In genomic region chr9:68746564-68746963, GRCh38 we compare ENCODE assay signal across 25 cellular contexts. TPM values are rescaled to one million over a fixed set of nuclear protein-coding genes. Genes with fewer than 3 reads are reported as not detected.
A peak's percentile ranks its signal among the peaks of the same experiment; 100 is the strongest.
DNase-seq lines count a peak whose midpoint lies in the region; ATAC-seq and TF ChIP-seq lines count a peak whose summit lies in the region.
"Had no signal": no experiment of that assay in that cellular context is flagged by ENCODE, and none has a peak within 500 bp of the region (broad histone marks: within the 10 kb centered on the region; RNA-seq: fewer than 3 reads in every experiment).

No MANE protein-coding gene starts in this region.

- peak overlapping the region; percentile 70 for H3K4me3 Mint-ChIP-seq in type B pancreatic cell
- H3K4me3 Mint-ChIP-seq: activated naive CD8-positive, alpha-beta T cell; immature natural killer cell had no signal

- no peaks in the 10 kb centered on the region for H3K9me3 ChIP-seq in Peyer's patch
- no peaks in the 10 kb centered on the region for H3K9me3 ChIP-seq in mucosa of descending colon
- H3K9me3 ChIP-seq: esophagus squamous epithelium, gastrocnemius medialis, tibial nerve had no signal

- H3K27ac Mint-ChIP-seq in type B pancreatic cell: peak overlapping the region; percentile 94
- H3K27ac Mint-ChIP-seq: activated naive CD8-positive, alpha-beta T cell; immature natural killer cell had no signal

- H3K4me1 ChIP-seq in Peyer's patch (peaks cover 0 to 10% (median 0%) of the 10 kb centered on the region in 4 donors), mucosa of descending colon (ENCODE audit: low read depth) (peaks cover 19% of the 10 kb centered on the region), foreskin keratinocyte (no peaks in the 10 kb centered on the region)
- H3K4me1 ChIP-seq: esophagus squamous epithelium, gastrocnemius medialis, tibial nerve had no signal

- intact Hi-C loops in mucosa of descending colon (cut with DNase I, micrococcal nuclease): no loop called here

- peak; percentile 18 for ATAC-seq in mucosa of descending colon
- no peak for ATAC-seq in foreskin keratinocyte
- ATAC-seq: gastrocnemius medialis had no signal

- no peaks in the 10 kb centered on the region for H3K27me3 Mint-ChIP-seq in type B pancreatic cell

- no peaks in the 10 kb centered on the region for H3K9me3 Mint-ChIP-seq in type B pancreatic cell
- H3K9me3 Mint-ChIP-seq: immature natural killer cell had no signal

- H3K4me1 Mint-ChIP-seq in type B pancreatic cell (ENCODE audit: unreplicated experiment): peaks cover 28% of the 10 kb centered on the region
- H3K4me1 Mint-ChIP-seq: immature natural killer cell had no signal

- H3K4me3 ChIP-seq in Peyer's patch: no peak overlapping the region
- peak overlapping the region; percentile 24 for H3K4me3 ChIP-seq in coronary artery
- no peak overlapping the region for H3K4me3 ChIP-seq in mucosa of descending colon
- H3K4me3 ChIP-seq: cardiac muscle cell, esophagus squamous epithelium, gastrocnemius medialis, tibial nerve had no signal

- H3K27ac ChIP-seq in Peyer's patch: peak overlapping the region in 3 of 4 donors; percentile 56 to 75 (median 65)
- peak overlapping the region; percentile 14 to 70 for H3K27ac ChIP-seq in coronary artery
- H3K27ac ChIP-seq in foreskin keratinocyte: no peak overlapping the region
- H3K27ac ChIP-seq: C4-2B, cardiac muscle cell, esophagus squamous epithelium, gastrocnemius medialis had no signal

- TF ChIP-seq POLR2A in Peyer's patch (IDR thresholded peaks at IDR 0.05): no peak

- H3K36me3 ChIP-seq in Peyer's patch: no peaks in the 10 kb centered on the region
- H3K36me3 ChIP-seq in mucosa of descending colon (ENCODE audit: low read depth): no peaks in the 10 kb centered on the region
- H3K36me3 ChIP-seq: cardiac muscle cell, esophagus squamous epithelium, gastrocnemius medialis, tibial nerve had no signal

- TF ChIP-seq CTCF in Peyer's patch (IDR thresholded peaks at IDR 0.05) (no peak), coronary artery (IDR thresholded peaks at IDR 0.05) (no peak), mucosa of descending colon (IDR thresholded peaks at IDR 0.05) (no peak), type B pancreatic cell (conservative IDR thresholded peaks at IDR 0.05) (no peak), foreskin keratinocyte (conservative IDR thresholded peaks at IDR 0.05) (no peak)

- H3K27me3 ChIP-seq in Peyer's patch (no peaks in the 10 kb centered on the region), foreskin keratinocyte (no peaks in the 10 kb centered on the region)
- H3K27me3 ChIP-seq: cardiac muscle cell, esophagus squamous epithelium, gastrocnemius medialis, tibial nerve had no signal

- H3K36me3 Mint-ChIP-seq in type B pancreatic cell: no peaks in the 10 kb centered on the region
- H3K36me3 Mint-ChIP-seq: activated naive CD8-positive, alpha-beta T cell; immature natural killer cell had no signal

- DNase-seq in Peyer's patch (no peak), coronary artery (ENCODE audit: low spot score) (no peak), mucosa of descending colon (peak in 1 of 3 donors; percentile 30), type B pancreatic cell (ENCODE audit: extremely low spot score, unreplicated experiment) (no peak), foreskin keratinocyte (no peak), NCI-H1436 (lab: John Stamatoyannopoulos, UW) (no peak), NCI-H2227 treated with DMSO at 0.1 percent for 48 hours (lab: John Stamatoyannopoulos, UW) (no peak)
- DNase-seq: activated CD4-positive, alpha-beta T cell treated with anti-CD3 and anti-CD28 coated beads for 4 hours; activated effector memory CD4-positive, alpha-beta T cell treated with Interleukin-2 at 50 U/mL for 16 hours; anterior cingulate cortex; dermis blood vessel endothelial cell; DMS 273 treated with DMSO at 0.1 percent for 48 hours; EL; esophagus squamous epithelium; gastrocnemius medialis; hippocampal formation; immature natural killer cell; Karpas-422; NCI-H1694; NCI-H510A; nucleus accumbens had no signal

RNA-seq across cellular contexts. Expression of gene PIP5K1B, which starts 41.5 kb away (rescaled TPM):
- total RNA-seq in Peyer's patch (10 to 100 TPM; 15.7 to 60.1 (median 54.4) TPM), mucosa of descending colon (100 to 1,000 TPM in 1 of 3 donors, 10 to 100 TPM in 2; 60.0 to 122 (median 73.3) TPM), type B pancreatic cell (ENCODE audit: low replicate concordance) (9.8 and 19.4 TPM in 2 replicates), foreskin keratinocyte (0.04 TPM in 1 of 2 replicates, not detected in the other)
- not detected in 2 replicates for polyA plus RNA-seq in foreskin keratinocyte
- total RNA-seq: dermis blood vessel endothelial cell had no signal
- polyA plus RNA-seq: immature natural killer cell had no signal

Comparison
In these comparisons a context has a peak if more than half of its experiments do, and no peak if none do; other contexts are left out.
1. RNA of gene PIP5K1B, which starts 41.5 kb away (total RNA-seq): 60.0 to 122 TPM in mucosa of descending colon, 15.7 to 60.1 TPM in Peyer's patch and 9.8 to 19.4 TPM in type B pancreatic cell; 0.04 TPM in foreskin keratinocyte; every median in the first group is over 10 times any median in the second.